In genomic region chr1:169668000-169668596, GRCh38 we compare ENCODE assay signal across 11 cellular contexts. TPM values are rescaled to one million over a fixed set of nuclear protein-coding genes. Genes with fewer than 3 reads are reported as not detected.
DNase-seq lines count a peak whose midpoint lies in the region; ATAC-seq and TF ChIP-seq lines count a peak whose summit lies in the region.
"Not testable (repeated sequence)": the region's sequence is repeated elsewhere in the genome, so short reads cannot be mapped to it uniquely, and the experiment has no call there.
"Had no signal": no experiment of that assay in that cellular context is flagged by ENCODE, and none has a peak within 500 bp of the region (broad histone marks: within the 10 kb centered on the region; RNA-seq: fewer than 3 reads in every experiment).

No MANE protein-coding gene starts in this region.

- POLR2A ChIA-PET in CD8-positive, alpha-beta T cell (lab: Charles Lee); activated CD4-positive, alpha-beta memory T cell treated with anti-CD3 and anti-CD28 coated beads, Interleukin-2, amount 10 ng/mL, durations not matched to agents 7 days and 5 days (lab: Charles Lee); activated naive CD8-positive, alpha-beta T cell treated with anti-CD3 and anti-CD28 coated beads, Interleukin-2, amount 10 ng/mL, durations not matched to agents 7 days and 5 days (lab: Charles Lee): not testable (repeated sequence)

- not testable (repeated sequence) for H3K4me3 ChIP-seq in CD8-positive, alpha-beta T cell (ENCODE audit: low read depth, low read length); lower lobe of right lung

- H3K27me3 ChIP-seq in CD8-positive, alpha-beta T cell (ENCODE audit: insufficient read depth, low read length); lower lobe of right lung (ENCODE audit: low read depth): not testable (repeated sequence)

- not testable (repeated sequence) for H3K9me3 ChIP-seq in CD8-positive, alpha-beta T cell (ENCODE audit: low read length); lower lobe of right lung

- ATAC-seq in CD8-positive, alpha-beta T cell; activated naive CD8-positive, alpha-beta T cell treated with anti-CD3 and anti-CD28 coated beads, Interleukin-2, amount 10 ng/mL, durations not matched to agents 7 days and 5 days (ENCODE audit: low read depth); lower lobe of right lung; stimulated activated effector memory CD8-positive, alpha-beta T cell treated with anti-CD3 and anti-CD28 coated beads, Interleukin-12 subunit alpha, Interleukin-12 subunit beta, amount 100 ng/mL, for 72 hours: not testable (repeated sequence)
- ATAC-seq in activated T-helper 17 cell treated with anti-CD3 and anti-CD28 coated beads, Interleukin-2, amount 50 U/mL, for 72 hours (replicated peaks), result peak; percentile 18

- TF ChIP-seq CTCF in CD8-positive, alpha-beta T cell (IDR thresholded peaks at IDR 0.05); lower lobe of right lung (IDR thresholded peaks at IDR 0.05): not testable (repeated sequence)

- CTCF ChIA-PET in CD8-positive, alpha-beta T cell (lab: Charles Lee), result interaction anchor here (1.1 kb wide), 1 partner anchor 14 kb away, joined by 3 read pairs; no protein-coding TSS in a partner anchor
- CTCF ChIA-PET in activated CD4-positive, alpha-beta memory T cell treated with anti-CD3 and anti-CD28 coated beads, Interleukin-2, amount 10 ng/mL, durations not matched to agents 7 days and 5 days (lab: Charles Lee), result not testable (repeated sequence)

- H3K36me3 ChIP-seq in CD8-positive, alpha-beta T cell (ENCODE audit: insufficient read depth, low read length); lower lobe of right lung: not testable (repeated sequence)

- peaks cover 24% of the 10 kb centered on the region for H3K4me1 ChIP-seq in CD8-positive, alpha-beta T cell (ENCODE audit: insufficient read depth, low read length)
- H3K4me1 ChIP-seq in lower lobe of right lung, result not testable (repeated sequence)

- intact Hi-C loops in CD8-positive, alpha-beta T cell (cut with DNase I, micrococcal nuclease); lower lobe of right lung (cut with DNase I): not testable (repeated sequence)

- not testable (repeated sequence) for DNase-seq in CD8-positive, alpha-beta T cell; activated CD4-positive, alpha-beta memory T cell treated with anti-CD3 and anti-CD28 coated beads, Interleukin-2, amount 10 ng/mL, durations not matched to agents 7 days and 5 days; activated naive CD8-positive, alpha-beta T cell treated with anti-CD3 and anti-CD28 coated beads, Interleukin-2, amount 10 ng/mL, durations not matched to agents 7 days and 5 days; stimulated activated effector memory CD8-positive, alpha-beta T cell treated with anti-CD3 and anti-CD28 coated beads, Interleukin-12 subunit alpha, Interleukin-12 subunit beta, amount 100 ng/mL, for 72 hours (ENCODE audit: low spot score in 2 of 2)
- peak; percentile 47 for DNase-seq in lower lobe of right lung

- peak overlapping the region; percentile 79 for H3K27ac Mint-ChIP-seq in CD8-positive, alpha-beta T cell
- H3K27ac Mint-ChIP-seq in T-helper 1 cell treated with Interleukin-12 subunit alpha and Interleukin-12 subunit beta and Interleukin-4 antibody, amounts not matched to agents 30 μg/mL and 1 μg/mL, for 36 hours, result peak overlapping the region; percentile 91
- peak overlapping the region; percentile 75 for H3K27ac Mint-ChIP-seq in activated CD4-positive, alpha-beta memory T cell treated with anti-CD3 and anti-CD28 coated beads, Interleukin-2, amount 10 ng/mL, durations not matched to agents 7 days and 5 days
- peak overlapping the region; percentile 90 for H3K27ac Mint-ChIP-seq in activated T-helper 17 cell treated with anti-CD3 and anti-CD28 coated beads, Interleukin-2, amount 50 U/mL, for 72 hours
- peak overlapping the region; percentile 90 for H3K27ac Mint-ChIP-seq in activated naive CD8-positive, alpha-beta T cell treated with anti-CD3 and anti-CD28 coated beads, Interleukin-2, amount 10 ng/mL, durations not matched to agents 7 days and 5 days
- peak overlapping the region; percentile 85 for H3K27ac Mint-ChIP-seq in stimulated activated effector memory CD8-positive, alpha-beta T cell treated with anti-CD3 and anti-CD28 coated beads, Interleukin-12 subunit alpha, Interleukin-12 subunit beta, amount 100 ng/mL, for 72 hours

- H3K9me3 Mint-ChIP-seq in CD8-positive, alpha-beta T cell, result peaks cover 15% of the 10 kb centered on the region
- peaks cover 14% of the 10 kb centered on the region for H3K9me3 Mint-ChIP-seq in T-helper 1 cell treated with Interleukin-12 subunit alpha and Interleukin-12 subunit beta and Interleukin-4 antibody, amounts not matched to agents 30 μg/mL and 1 μg/mL, for 36 hours
- not testable (repeated sequence) for H3K9me3 Mint-ChIP-seq in activated CD4-positive, alpha-beta memory T cell treated with anti-CD3 and anti-CD28 coated beads, Interleukin-2, amount 10 ng/mL, durations not matched to agents 7 days and 5 days; activated T-helper 17 cell treated with anti-CD3 and anti-CD28 coated beads, Interleukin-2, amount 50 U/mL, for 72 hours; activated naive CD8-positive, alpha-beta T cell treated with anti-CD3 and anti-CD28 coated beads, Interleukin-2, amount 10 ng/mL, durations not matched to agents 7 days and 5 days; stimulated activated effector memory CD8-positive, alpha-beta T cell treated with anti-CD3 and anti-CD28 coated beads, Interleukin-12 subunit alpha, Interleukin-12 subunit beta, amount 100 ng/mL, for 72 hours

- H3K4me3 Mint-ChIP-seq in CD8-positive, alpha-beta T cell, result peak overlapping the region; percentile 40
- not testable (repeated sequence) for H3K4me3 Mint-ChIP-seq in T-helper 1 cell treated with Interleukin-12 subunit alpha and Interleukin-12 subunit beta and Interleukin-4 antibody, amounts not matched to agents 30 μg/mL and 1 μg/mL, for 36 hours; stimulated activated effector memory CD8-positive, alpha-beta T cell treated with anti-CD3 and anti-CD28 coated beads, Interleukin-12 subunit alpha, Interleukin-12 subunit beta, amount 100 ng/mL, for 72 hours
- H3K4me3 Mint-ChIP-seq in activated CD4-positive, alpha-beta memory T cell treated with anti-CD3 and anti-CD28 coated beads, Interleukin-2, amount 10 ng/mL, durations not matched to agents 7 days and 5 days, result peak overlapping the region; percentile 38
- peak overlapping the region; percentile 83 for H3K4me3 Mint-ChIP-seq in activated T-helper 17 cell treated with anti-CD3 and anti-CD28 coated beads, Interleukin-2, amount 50 U/mL, for 72 hours
- H3K4me3 Mint-ChIP-seq in activated naive CD8-positive, alpha-beta T cell treated with anti-CD3 and anti-CD28 coated beads, Interleukin-2, amount 10 ng/mL, durations not matched to agents 7 days and 5 days, result peak overlapping the region; percentile 73

- H3K36me3 Mint-ChIP-seq in CD8-positive, alpha-beta T cell, result peaks cover 39% of the 10 kb centered on the region
- peaks cover 14% of the 10 kb centered on the region for H3K36me3 Mint-ChIP-seq in T-helper 1 cell treated with Interleukin-12 subunit alpha and Interleukin-12 subunit beta and Interleukin-4 antibody, amounts not matched to agents 30 μg/mL and 1 μg/mL, for 36 hours (ENCODE audit: low read depth)
- peaks cover 10% of the 10 kb centered on the region for H3K36me3 Mint-ChIP-seq in activated CD4-positive, alpha-beta memory T cell treated with anti-CD3 and anti-CD28 coated beads, Interleukin-2, amount 10 ng/mL, durations not matched to agents 7 days and 5 days (ENCODE audit: low read depth)
- not testable (repeated sequence) for H3K36me3 Mint-ChIP-seq in activated T-helper 17 cell treated with anti-CD3 and anti-CD28 coated beads, Interleukin-2, amount 50 U/mL, for 72 hours (ENCODE audit: low read depth); stimulated activated effector memory CD8-positive, alpha-beta T cell treated with anti-CD3 and anti-CD28 coated beads, Interleukin-12 subunit alpha, Interleukin-12 subunit beta, amount 100 ng/mL, for 72 hours
- peaks cover 17% of the 10 kb centered on the region for H3K36me3 Mint-ChIP-seq in activated naive CD8-positive, alpha-beta T cell treated with anti-CD3 and anti-CD28 coated beads, Interleukin-2, amount 10 ng/mL, durations not matched to agents 7 days and 5 days

- peaks cover 62% of the 10 kb centered on the region for H3K4me1 Mint-ChIP-seq in CD8-positive, alpha-beta T cell (ENCODE audit: low read depth)
- H3K4me1 Mint-ChIP-seq in T-helper 1 cell treated with Interleukin-12 subunit alpha and Interleukin-12 subunit beta and Interleukin-4 antibody, amounts not matched to agents 30 μg/mL and 1 μg/mL, for 36 hours (ENCODE audit: low read depth), result peaks cover 36% of the 10 kb centered on the region
- peaks cover 42% of the 10 kb centered on the region for H3K4me1 Mint-ChIP-seq in activated CD4-positive, alpha-beta memory T cell treated with anti-CD3 and anti-CD28 coated beads, Interleukin-2, amount 10 ng/mL, durations not matched to agents 7 days and 5 days
- H3K4me1 Mint-ChIP-seq in activated T-helper 17 cell treated with anti-CD3 and anti-CD28 coated beads, Interleukin-2, amount 50 U/mL, for 72 hours, result peaks cover 20% of the 10 kb centered on the region
- H3K4me1 Mint-ChIP-seq in activated naive CD8-positive, alpha-beta T cell treated with anti-CD3 and anti-CD28 coated beads, Interleukin-2, amount 10 ng/mL, durations not matched to agents 7 days and 5 days, result peaks cover 38% of the 10 kb centered on the region
- peaks cover 28% of the 10 kb centered on the region for H3K4me1 Mint-ChIP-seq in stimulated activated effector memory CD8-positive, alpha-beta T cell treated with anti-CD3 and anti-CD28 coated beads, Interleukin-12 subunit alpha, Interleukin-12 subunit beta, amount 100 ng/mL, for 72 hours

- not testable (repeated sequence) for H3K27ac ChIP-seq in CD8-positive, alpha-beta T cell (ENCODE audit: low read depth, low read length); lower lobe of right lung

- not testable (repeated sequence) for H3K27me3 Mint-ChIP-seq in CD8-positive, alpha-beta T cell (ENCODE audit: low read depth); T-helper 1 cell treated with Interleukin-12 subunit alpha and Interleukin-12 subunit beta and Interleukin-4 antibody, amounts not matched to agents 30 μg/mL and 1 μg/mL, for 36 hours (ENCODE audit: low read depth); activated CD4-positive, alpha-beta memory T cell treated with anti-CD3 and anti-CD28 coated beads, Interleukin-2, amount 10 ng/mL, durations not matched to agents 7 days and 5 days; activated T-helper 17 cell treated with anti-CD3 and anti-CD28 coated beads, Interleukin-2, amount 50 U/mL, for 72 hours; activated naive CD8-positive, alpha-beta T cell treated with anti-CD3 and anti-CD28 coated beads, Interleukin-2, amount 10 ng/mL, durations not matched to agents 7 days and 5 days

RNA-seq across cellular contexts. Expression of gene SELP, which starts 38.2 kb away (rescaled TPM):
- under 1 TPM; 0.43 to 0.81 TPM for total RNA-seq in CD8-positive, alpha-beta T cell
- under 1 TPM; 0.45 to 0.83 TPM for total RNA-seq in activated CD4-positive, alpha-beta memory T cell treated with anti-CD3 and anti-CD28 coated beads, Interleukin-2, amount 10 ng/mL, durations not matched to agents 7 days and 5 days
- under 1 TPM; 0.39 to 0.90 TPM for total RNA-seq in activated T-helper 17 cell treated with anti-CD3 and anti-CD28 coated beads, Interleukin-2, amount 50 U/mL, for 72 hours
- under 1 TPM; 0.45 to 0.83 TPM for total RNA-seq in activated naive CD8-positive, alpha-beta T cell treated with anti-CD3 and anti-CD28 coated beads, Interleukin-2, amount 10 ng/mL, durations not matched to agents 7 days and 5 days
- total RNA-seq in lower lobe of right lung, result 21.4 TPM
- total RNA-seq: GM23338, HT-29, MCF 10A, RPMI7951 had no signal

RNA-seq across cellular contexts. Expression of gene SELL, which starts 43.3 kb away (rescaled TPM):
- 10 to 100 TPM; 79.5 to 80.7 TPM for total RNA-seq in CD8-positive, alpha-beta T cell
- total RNA-seq in activated CD4-positive, alpha-beta memory T cell treated with anti-CD3 and anti-CD28 coated beads, Interleukin-2, amount 10 ng/mL, durations not matched to agents 7 days and 5 days, result 100 to 1,000 TPM; 297 to 316 TPM
- total RNA-seq in activated T-helper 17 cell treated with anti-CD3 and anti-CD28 coated beads, Interleukin-2, amount 50 U/mL, for 72 hours, result 100 to 1,000 TPM; 143 to 221 TPM
- total RNA-seq in activated naive CD8-positive, alpha-beta T cell treated with anti-CD3 and anti-CD28 coated beads, Interleukin-2, amount 10 ng/mL, durations not matched to agents 7 days and 5 days, result 100 to 1,000 TPM; 130 to 135 TPM
- 23.8 TPM for total RNA-seq in lower lobe of right lung
- total RNA-seq: GM23338, HT-29, MCF 10A had no signal

Comparison
In these comparisons a context has a peak if more than half of its experiments do, and no peak if none do; other contexts are left out.
1. RNA of gene SELP, which starts 38.2 kb away (total RNA-seq): 21.4 TPM in lower lobe of right lung (single experiment); 0.39 to 0.90 TPM in activated T-helper 17 cell treated with anti-CD3 and anti-CD28 coated beads, Interleukin-2, amount 50 U/mL, for 72 hours, 0.45 to 0.83 TPM in activated naive CD8-positive, alpha-beta T cell treated with anti-CD3 and anti-CD28 coated beads, Interleukin-2, amount 10 ng/mL, durations not matched to agents 7 days and 5 days, 0.45 to 0.83 TPM in activated CD4-positive, alpha-beta memory T cell treated with anti-CD3 and anti-CD28 coated beads, Interleukin-2, amount 10 ng/mL, durations not matched to agents 7 days and 5 days and 0.43 to 0.81 TPM in CD8-positive, alpha-beta T cell; every median in the first group is over 10 times any median in the second.
2. Peak in every context shown above with its lines, with median percentiles within 50 percentile points of each other: H3K27ac Mint-ChIP-seq.